Comparison of ENCODE assay signal across 8 cellular contexts in the genomic region with DNA sequence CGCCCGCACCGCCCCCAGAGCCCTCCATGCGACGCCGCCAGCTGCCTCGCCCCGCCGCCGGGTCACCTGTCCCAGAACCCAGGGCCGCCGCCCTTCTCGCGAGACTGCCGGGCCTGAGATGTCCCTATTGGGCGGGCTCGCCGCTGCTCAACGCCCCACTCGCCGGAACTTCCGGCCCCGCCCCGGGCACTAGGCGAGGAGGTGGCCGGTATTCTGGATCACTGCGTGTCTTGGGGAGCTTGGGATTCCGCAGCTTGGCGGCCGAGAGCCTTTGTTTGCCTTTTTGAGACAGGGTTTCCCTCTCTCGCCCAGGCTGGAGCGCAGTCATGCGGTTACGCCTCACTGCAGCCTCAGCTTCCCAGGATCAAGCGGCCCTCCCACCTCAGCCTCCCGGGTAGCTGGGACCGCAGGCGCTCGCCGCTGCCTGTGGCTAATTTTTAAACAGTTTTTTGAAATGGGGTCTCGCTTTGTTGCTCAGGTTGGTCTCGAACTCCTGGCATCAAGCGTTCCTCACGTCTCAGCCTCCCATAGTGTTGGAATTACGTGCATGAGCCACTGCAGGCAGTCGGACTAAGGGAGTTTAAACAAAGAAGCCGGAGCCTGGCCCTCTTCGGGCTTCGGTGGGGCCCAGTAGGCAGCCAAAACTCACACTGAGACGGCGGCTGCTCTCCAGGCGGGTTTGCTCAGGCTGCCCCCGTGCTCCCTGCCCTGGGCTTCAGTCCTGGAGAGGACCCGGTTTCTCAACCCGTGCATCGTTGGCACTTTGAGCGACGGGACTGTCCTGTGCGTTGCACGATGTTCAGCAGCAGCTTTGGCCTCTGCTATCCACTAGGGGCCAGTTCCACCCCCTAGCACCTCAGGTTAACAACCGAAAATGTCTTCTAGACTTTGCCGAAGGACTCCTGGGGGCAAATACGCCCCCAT. TPM values are rescaled to one million over a fixed set of nuclear protein-coding genes. Genes with fewer than 3 reads are reported as not detected.
DNase-seq lines count a peak whose midpoint lies in the region; ATAC-seq, FAIRE-seq and TF ChIP-seq lines count a peak whose summit lies in the region.

Gene SLC15A4, minus strand, starts transcription at position 43 of the 924 bp plus-strand sequence. Its CDS starts 15 bp downstream, at position 28.

- H3K9me3 ChIP-seq in smooth muscle cell (replicated peaks; ENCODE audit: low read depth): no peaks in the 10 kb centered on the region

- POLR2A ChIA-PET in WTC11 (lab: Charles Lee): no interaction called here

- peak; percentile 88 for ATAC-seq in HG03175 (IDR thresholded peaks at IDR 0.05; ENCODE audit: unreplicated experiment)
- peak; percentile 87 for ATAC-seq in WTC11

- TF ChIP-seq CTCF in AG09309 (IDR thresholded peaks at IDR 0.05; ENCODE audit: control insufficient read depth, insufficient read depth, low read depth, low read length, missing control alignments) (peak; percentile 30), WTC11 (IDR thresholded peaks at IDR 0.05) (no peak), bronchial epithelial cell (IDR thresholded peaks at IDR 0.05; ENCODE audit: insufficient read depth, low read length, severe bottlenecking) (peak; percentile 39), smooth muscle cell (IDR thresholded peaks at IDR 0.05; ENCODE audit: borderline replicate concordance, insufficient read depth, poor library complexity, severe bottlenecking) (no peak)

- 8% methylated on average over 52 of the region's 63 CpGs for WGBS in smooth muscle cell (ENCODE audit: low lambda C conversion rate)

- peak within 1 kb of the TSS; percentile 73 for H3K9ac ChIP-seq in smooth muscle cell (ENCODE audit: low read depth)

- H3K36me3 ChIP-seq in bronchial epithelial cell (ENCODE audit: control insufficient read depth, insufficient read depth, low read length) (peaks cover 3% of the 10 kb centered on the region), smooth muscle cell (ENCODE audit: low read depth) (no peaks in the 10 kb centered on the region)

- H3K27me3 ChIP-seq in bronchial epithelial cell (ENCODE audit: control insufficient read depth, insufficient read depth, low read length) (no peaks in the 10 kb centered on the region), smooth muscle cell (ENCODE audit: low read depth) (no peaks in the 10 kb centered on the region)

- peaks cover 43% of the 10 kb centered on the region for H3K79me2 ChIP-seq in smooth muscle cell (ENCODE audit: low read depth)

- H3K4me2 ChIP-seq in smooth muscle cell: peak within 1 kb of the TSS; percentile 95

- H3F3A ChIP-seq in smooth muscle cell (ENCODE audit: low read depth): no peaks in the 10 kb centered on the region

- no peak within 1 kb of the TSS; the same call in 1 of the 2 replicates for H3K27ac Mint-ChIP-seq in WTC11

- FAIRE-seq in bronchial epithelial cell (lab: Jason Lieb, UNC): no peak

- H3K27me3 Mint-ChIP-seq in WTC11 (ENCODE audit: low read depth): peaks cover 6% of the 10 kb centered on the region

- peaks cover 10% of the 10 kb centered on the region for H3K4me1 Mint-ChIP-seq in WTC11

- H3K4me3 ChIP-seq in AG09309 (ENCODE audit: control insufficient read depth, low read depth, low read length) (peak within 1 kb of the TSS; percentile 85), bronchial epithelial cell (ENCODE audit: low read depth, low read length) (peak within 1 kb of the TSS; percentile 47), smooth muscle cell (peak within 1 kb of the TSS; percentile 71)

- TF ChIP-seq POLR2A in GM18951 (IDR thresholded peaks at IDR 0.05; ENCODE audit: extremely low read depth, insufficient read depth, insufficient read length): peak; percentile 98

- DNase-seq in AG09309 (ENCODE audit: low read depth): peak; percentile 55
- peak; percentile 95 for DNase-seq in NCI-H2227 treated with DMSO at 0.1 percent for 48 hours (lab: John Stamatoyannopoulos, UW)
- peak; percentile 81 for DNase-seq in WTC11 (ENCODE audit: low spot score)
- DNase-seq in bronchial epithelial cell (ENCODE audit: low read depth): peak; percentile 73
- DNase-seq in iPS-NIHi7 (ENCODE audit: extremely low spot score): peak; percentile 99
- peak; percentile 70 for DNase-seq in smooth muscle cell (lab: John Stamatoyannopoulos, UW; ENCODE audit: unreplicated experiment)

- in situ Hi-C loops in GM18951 (cut with MboI; ENCODE audit: low sequenced_read_pairs, unreplicated experiment): no loop called here

- H3K4me3 Mint-ChIP-seq in WTC11: peak within 1 kb of the TSS; percentile 72

- CTCF ChIA-PET in WTC11 (lab: Charles Lee): no interaction called here

- H2AFZ ChIP-seq in smooth muscle cell (ENCODE audit: low read depth): peak within 1 kb of the TSS; percentile 94

- H3K4me1 ChIP-seq in smooth muscle cell (ENCODE audit: low read depth): peaks cover 16% of the 10 kb centered on the region

- peaks cover 40% of the 10 kb centered on the region for H3K9me3 Mint-ChIP-seq in WTC11

- peaks cover 27% of the 10 kb centered on the region for H4K20me1 ChIP-seq in smooth muscle cell (ENCODE audit: low read depth)

- peaks cover 54% of the 10 kb centered on the region for H3K36me3 Mint-ChIP-seq in WTC11

- peak within 1 kb of the TSS; percentile 59 for H3K27ac ChIP-seq in smooth muscle cell (ENCODE audit: low read depth)

TF ChIP-seq in WTC11, 78 proteins besides CTCF, POLR2A, EP300 and RAD21:
- TF ChIP-seq SP1 (CRISPR knock-in tag; conservative IDR thresholded peaks at IDR 0.05) (peak; percentile 58), MYBL2 (CRISPR knock-in tag; IDR thresholded peaks at IDR 0.05) (0 out of 2 replicates have a peak, but pooled peaks have one; percentile 23), ZNF416 (CRISPR knock-in tag; IDR thresholded peaks at IDR 0.05) (0 out of 2 replicates have a peak, but pooled peaks have one; percentile 28), JAZF1 (CRISPR knock-in tag; IDR thresholded peaks at IDR 0.05) (no peak), FOXP1 (CRISPR knock-in tag; IDR thresholded peaks at IDR 0.05; ENCODE audit: borderline replicate concordance) (no peak), NFYB (CRISPR knock-in tag; conservative IDR thresholded peaks at IDR 0.05; ENCODE audit: low read depth) (peak; percentile 66), GABPB1 (CRISPR knock-in tag; IDR thresholded peaks at IDR 0.05) (peak; percentile 76), ZNF121 (CRISPR knock-in tag; IDR thresholded peaks at IDR 0.05) (no peak), ZNF263 (CRISPR knock-in tag; IDR thresholded peaks at IDR 0.05; ENCODE audit: low read depth) (no peak), FOXP4 (CRISPR knock-in tag; IDR thresholded peaks at IDR 0.05) (0 out of 2 replicates have a peak, but pooled peaks have one; percentile 5)
- TF ChIP-seq, protein P1, sequence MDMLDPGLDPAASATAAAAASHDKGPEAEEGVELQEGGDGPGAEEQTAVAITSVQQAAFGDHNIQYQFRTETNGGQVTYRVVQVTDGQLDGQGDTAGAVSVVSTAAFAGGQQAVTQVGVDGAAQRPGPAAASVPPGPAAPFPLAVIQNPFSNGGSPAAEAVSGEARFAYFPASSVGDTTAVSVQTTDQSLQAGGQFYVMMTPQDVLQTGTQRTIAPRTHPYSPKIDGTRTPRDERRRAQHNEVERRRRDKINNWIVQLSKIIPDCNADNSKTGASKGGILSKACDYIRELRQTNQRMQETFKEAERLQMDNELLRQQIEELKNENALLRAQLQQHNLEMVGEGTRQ (CRISPR knock-in tag; IDR thresholded peaks at IDR 0.05): peak; percentile 72
- TF ChIP-seq, protein P2, sequence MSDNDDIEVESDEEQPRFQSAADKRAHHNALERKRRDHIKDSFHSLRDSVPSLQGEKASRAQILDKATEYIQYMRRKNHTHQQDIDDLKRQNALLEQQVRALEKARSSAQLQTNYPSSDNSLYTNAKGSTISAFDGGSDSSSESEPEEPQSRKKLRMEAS (CRISPR knock-in tag; IDR thresholded peaks at IDR 0.05): peak; percentile 31; the same call in 1 of the 2 replicates
- TF ChIP-seq, protein P3, sequence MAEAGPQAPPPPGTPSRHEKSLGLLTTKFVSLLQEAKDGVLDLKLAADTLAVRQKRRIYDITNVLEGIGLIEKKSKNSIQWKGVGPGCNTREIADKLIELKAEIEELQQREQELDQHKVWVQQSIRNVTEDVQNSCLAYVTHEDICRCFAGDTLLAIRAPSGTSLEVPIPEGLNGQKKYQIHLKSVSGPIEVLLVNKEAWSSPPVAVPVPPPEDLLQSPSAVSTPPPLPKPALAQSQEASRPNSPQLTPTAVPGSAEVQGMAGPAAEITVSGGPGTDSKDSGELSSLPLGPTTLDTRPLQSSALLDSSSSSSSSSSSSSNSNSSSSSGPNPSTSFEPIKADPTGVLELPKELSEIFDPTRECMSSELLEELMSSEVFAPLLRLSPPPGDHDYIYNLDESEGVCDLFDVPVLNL (CRISPR knock-in tag; IDR thresholded peaks at IDR 0.05; ENCODE audit: borderline replicate concordance, low read depth): no peak
- TF ChIP-seq, protein P4, sequence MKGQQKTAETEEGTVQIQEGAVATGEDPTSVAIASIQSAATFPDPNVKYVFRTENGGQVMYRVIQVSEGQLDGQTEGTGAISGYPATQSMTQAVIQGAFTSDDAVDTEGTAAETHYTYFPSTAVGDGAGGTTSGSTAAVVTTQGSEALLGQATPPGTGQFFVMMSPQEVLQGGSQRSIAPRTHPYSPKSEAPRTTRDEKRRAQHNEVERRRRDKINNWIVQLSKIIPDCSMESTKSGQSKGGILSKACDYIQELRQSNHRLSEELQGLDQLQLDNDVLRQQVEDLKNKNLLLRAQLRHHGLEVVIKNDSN (CRISPR knock-in tag; IDR thresholded peaks at IDR 0.05): peak; percentile 49; the same call in 1 of the 2 replicates
TF ChIP-seq in WTC11: peak in this region for 9.

RNA-seq across cellular contexts. Expression of gene SLC15A4, which starts in this region (rescaled TPM):
- total RNA-seq in WTC11 (2021): 5.6 to 6.4 TPM (median 5.8 TPM) in 3 replicates
- total RNA-seq in bronchial epithelial cell: 36.4 and 70.0 TPM in 2 replicates
- 36.3 and 37.3 TPM in 2 replicates for total RNA-seq in smooth muscle cell
- polyA plus RNA-seq in smooth muscle cell: 35.0 and 38.2 TPM in 2 replicates

Comparison
In these comparisons a context has a peak if more than half of its experiments do, and no peak if none do; other contexts are left out.
1. Peak in every context shown above with its lines: DNase-seq, ATAC-seq, H3K4me3 ChIP-seq and H3K27ac ChIP-seq.
2. CTCF ChIP-seq: peak in AG09309 (single experiment) and bronchial epithelial cell (single experiment); none in WTC11 (single experiment) and smooth muscle cell (single experiment).